ENCODE assay signal across 25 cellular contexts in the genomic region with DNA sequence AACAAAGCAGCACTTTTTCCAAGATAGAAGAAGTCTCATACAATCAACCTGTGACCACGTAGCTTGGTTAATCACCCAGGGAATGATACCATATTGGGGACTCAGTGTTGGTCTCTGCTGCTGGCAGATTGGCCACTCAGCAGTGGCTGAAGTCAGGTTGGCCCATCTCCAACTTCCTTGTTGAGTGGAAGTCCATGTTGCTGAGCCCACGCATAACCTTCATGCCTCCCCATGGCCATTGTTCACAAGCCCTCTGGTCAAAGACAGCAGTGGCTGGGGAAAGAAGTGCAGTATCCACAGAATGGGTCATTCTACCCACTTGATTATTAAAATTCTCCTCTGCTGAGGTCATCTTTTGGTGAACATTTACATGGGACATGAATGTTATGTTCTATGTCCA.
"Had no signal": no experiment of that assay in that cellular context is flagged by ENCODE, and none has a peak within 500 bp of the region (broad histone marks: within the 10 kb centered on the region; RNA-seq: fewer than 3 reads in every experiment).

No MANE protein-coding gene starts in this region.

- H3K9me3 ChIP-seq: colonic mucosa, gastroesophageal sphincter, heart right ventricle, left ventricle myocardium inferior, lower lobe of right lung, mucosa of descending colon had no signal

- ATAC-seq: effector memory CD8-positive, alpha-beta T cell; esophagus mucosa; gastroesophageal sphincter; heart right ventricle; left colon; left lobe of liver; lower lobe of right lung; mucosa of descending colon had no signal

- H3K27me3 ChIP-seq: colonic mucosa, foreskin keratinocyte, gastroesophageal sphincter, heart right ventricle had no signal

- FAIRE-seq: endometrium, frontal cortex, islet of Langerhans, keratinocyte had no signal

- DNase-seq: colonic mucosa; cortex of kidney; effector CD8-positive, alpha-beta T cell; effector memory CD8-positive, alpha-beta T cell; endodermal cell; erythroblast; foreskin keratinocyte; glutamatergic neuron; head of caudate nucleus; heart right ventricle; hippocampal formation; left colon; left ventricle myocardium inferior; lower lobe of right lung; mesenchymal stem cell; mucosa of descending colon; naive B cell had no signal

- H3K27ac ChIP-seq: colonic mucosa, epithelial cell of prostate, foreskin keratinocyte, gastroesophageal sphincter, heart right ventricle, left ventricle myocardium inferior, lower lobe of right lung had no signal

- H3K4me1 ChIP-seq: colonic mucosa, gastroesophageal sphincter, heart right ventricle, left ventricle myocardium inferior, lower lobe of right lung had no signal

- H3K36me3 ChIP-seq: colonic mucosa, gastroesophageal sphincter, heart right ventricle, left ventricle myocardium inferior, lower lobe of right lung had no signal

- H3K4me3 ChIP-seq: colonic mucosa, gastroesophageal sphincter, heart right ventricle, left ventricle myocardium inferior, lower lobe of right lung, mucosa of descending colon had no signal
